In the genomic region with DNA sequence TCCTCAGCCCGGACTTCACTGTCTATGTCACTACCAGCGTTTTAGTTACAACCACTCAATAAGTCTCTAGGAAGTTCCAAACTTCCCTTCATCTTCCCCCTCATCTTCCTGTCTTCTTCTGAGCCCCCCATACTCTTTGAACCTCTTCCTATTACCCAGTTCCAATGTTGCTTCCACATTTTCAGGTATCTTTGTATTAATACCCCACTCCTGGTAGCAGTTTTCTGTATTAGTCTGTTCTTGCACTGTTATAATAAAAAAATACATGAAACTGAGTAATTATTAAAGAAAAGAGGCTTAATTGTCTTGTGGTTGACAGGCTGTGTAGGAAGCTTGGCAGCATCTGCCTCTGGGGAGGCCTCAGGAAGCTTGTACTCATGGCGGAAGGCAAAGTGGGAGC, we compare ENCODE assay signal across 27 cellular contexts.
"Had no signal": no experiment of that assay in that cellular context is flagged by ENCODE, and none has a peak within 500 bp of the region (broad histone marks: within the 10 kb centered on the region; RNA-seq: fewer than 3 reads in every experiment).

No MANE protein-coding gene starts in this region.

- H3K9me3 ChIP-seq: gastrocnemius medialis had no signal

- DNase-seq: dermis blood vessel endothelial cell; dorsolateral prefrontal cortex; effector CD4-positive, alpha-beta T cell; effector memory CD4-positive, alpha-beta T cell; erythroblast; esophagus squamous epithelium; foreskin fibroblast; foreskin melanocyte; gastrocnemius medialis; glutamatergic neuron; head of caudate nucleus; heart right ventricle; hippocampal formation; left cardiac atrium; left lung; left ventricle myocardium superior; lower lobe of right lung; mesenchymal stem cell; mucosa of descending colon; naive B cell; naive thymus-derived CD8-positive, alpha-beta T cell had no signal

- H3K36me3 Mint-ChIP-seq: naive B cell had no signal

- H3K27ac Mint-ChIP-seq: mesothelial cell of epicardium; naive B cell; naive thymus-derived CD8-positive, alpha-beta T cell had no signal

- H3K36me3 ChIP-seq: esophagus squamous epithelium, gastrocnemius medialis, heart right ventricle, left lung, lower lobe of right lung had no signal

- ATAC-seq: esophagus mucosa; gastrocnemius medialis; heart right ventricle; left cardiac atrium; left lung; left ventricle myocardium superior; lower lobe of right lung; mucosa of descending colon; naive thymus-derived CD8-positive, alpha-beta T cell had no signal

- H3K27ac ChIP-seq: coronary artery, dorsolateral prefrontal cortex, epithelial cell of prostate, esophagus squamous epithelium, gastrocnemius medialis, heart right ventricle, left lung, lower lobe of right lung had no signal

- H3K4me1 Mint-ChIP-seq: mesothelial cell of epicardium; naive B cell; naive thymus-derived CD8-positive, alpha-beta T cell had no signal

- H3K4me3 Mint-ChIP-seq: mesothelial cell of epicardium; naive B cell; naive thymus-derived CD8-positive, alpha-beta T cell had no signal

- H3K27me3 ChIP-seq: dorsolateral prefrontal cortex, esophagus squamous epithelium, gastrocnemius medialis, heart right ventricle, left lung had no signal

- FAIRE-seq: islet of Langerhans, keratinocyte had no signal

- H3K4me3 ChIP-seq: coronary artery, dorsolateral prefrontal cortex, esophagus squamous epithelium, gastrocnemius medialis, heart right ventricle, left lung, lower lobe of right lung, mucosa of descending colon had no signal

- H3K4me1 ChIP-seq: esophagus squamous epithelium, left lung, lower lobe of right lung had no signal
